13 cellular contexts compared by ENCODE assay signal in genomic region chr6:47700596-47700995, GRCh38. TPM values are rescaled to one million over a fixed set of nuclear protein-coding genes. Genes with fewer than 3 reads are reported as not detected.
DNase-seq lines count a peak whose midpoint lies in the region; ATAC-seq and TF ChIP-seq lines count a peak whose summit lies in the region.
"Had no signal": no experiment of that assay in that cellular context is flagged by ENCODE, and none has a peak within 500 bp of the region (broad histone marks: within the 10 kb centered on the region; RNA-seq: fewer than 3 reads in every experiment).

No MANE protein-coding gene starts in this region.

- no peaks in the 10 kb centered on the region for H3K79me2 ChIP-seq in HCT116 (ENCODE audit: insufficient read depth, low read length)
- H3K79me2 ChIP-seq in smooth muscle cell (ENCODE audit: low read depth), result peaks cover 3% of the 10 kb centered on the region

- H3K9me2 ChIP-seq in HCT116 (ENCODE audit: insufficient read depth), result no peaks in the 10 kb centered on the region

- H3K9me3 ChIP-seq in HCT116 (ENCODE audit: control insufficient read depth in 1 of 2, insufficient read depth in 1 of 2, low read depth in 1 of 2, low read length in 2 of 2) (no peaks in the 10 kb centered on the region), esophagus squamous epithelium (no peaks in the 10 kb centered on the region), smooth muscle cell (replicated peaks; ENCODE audit: low read depth) (no peaks in the 10 kb centered on the region)

- TF ChIP-seq POLR2A in HCT116 (IDR thresholded peaks at IDR 0.05; ENCODE audit: borderline replicate concordance, extremely low read depth, insufficient read depth, insufficient read length) (no peak), esophagus squamous epithelium (IDR thresholded peaks at IDR 0.05) (no peak)

- no peaks in the 10 kb centered on the region for H3K27me3 ChIP-seq in HCT116 (ENCODE audit: insufficient read depth, low read length)
- H3K27me3 ChIP-seq in esophagus squamous epithelium, result no peaks in the 10 kb centered on the region
- H3K27me3 ChIP-seq in smooth muscle cell (ENCODE audit: low read depth), result no peaks in the 10 kb centered on the region

- H3K9ac ChIP-seq in HCT116 (ENCODE audit: low read length) (no peak overlapping the region), smooth muscle cell (ENCODE audit: low read depth) (peak overlapping the region; percentile 33)

- CTCF ChIA-PET in HCT116 (lab: Charles Lee), result no interaction called here

- H3K4me2 ChIP-seq in HCT116 (ENCODE audit: low read length), result peak overlapping the region; percentile 26
- peak overlapping the region; percentile 78 for H3K4me2 ChIP-seq in smooth muscle cell

- no peak overlapping the region for H3K4me3 ChIP-seq in HCT116 (replicated peaks in 1 of 2; ENCODE audit: low read depth in 1 of 2, low read length in 2 of 2)
- peak overlapping the region in 3 of 4 donors; percentile 1 to 12 (median 8) for H3K4me3 ChIP-seq in esophagus squamous epithelium
- H3K4me3 ChIP-seq in smooth muscle cell, result no peak overlapping the region
- H3K4me3 ChIP-seq: K562 had no signal

- H3K36me3 ChIP-seq in HCT116 (ENCODE audit: control insufficient read depth in 1 of 2, insufficient read depth in 2 of 2, low read length in 2 of 2), result no peaks in the 10 kb centered on the region
- no peaks in the 10 kb centered on the region for H3K36me3 ChIP-seq in esophagus squamous epithelium
- no peaks in the 10 kb centered on the region for H3K36me3 ChIP-seq in smooth muscle cell (ENCODE audit: low read depth)

- no peak overlapping the region for H3K27ac ChIP-seq in HCT116 (ENCODE audit: low read depth, low read length)
- peak overlapping the region; percentile 63 to 84 (median 67) for H3K27ac ChIP-seq in esophagus squamous epithelium
- peak overlapping the region; percentile 93 for H3K27ac ChIP-seq in smooth muscle cell (ENCODE audit: low read depth)

- H4K20me1 ChIP-seq in HCT116 (ENCODE audit: insufficient read depth), result no peaks in the 10 kb centered on the region
- H4K20me1 ChIP-seq in smooth muscle cell (ENCODE audit: low read depth), result no peaks in the 10 kb centered on the region

- RAD21 ChIA-PET in HCT116 (lab: Charles Lee; ENCODE audit: low non-redundant PET in 1 of 2, low total read pairs in 2 of 2, uncharacterized antibody in 2 of 2, unreplicated experiment in 2 of 2), result no interaction called here

- POLR2A ChIA-PET in HCT116 (lab: Charles Lee), result no interaction called here

- TF ChIP-seq CTCF in HCT116 (IDR thresholded peaks at IDR 0.05 in 2 of 3, conservative IDR thresholded peaks at IDR 0.05 in 1 of 3; ENCODE audit: borderline replicate concordance in 1 of 3, insufficient read depth in 1 of 3, low read depth in 2 of 3, low read length in 2 of 3), result no peak
- no peak for TF ChIP-seq CTCF in esophagus squamous epithelium (IDR thresholded peaks at IDR 0.05)
- TF ChIP-seq CTCF in smooth muscle cell (IDR thresholded peaks at IDR 0.05; ENCODE audit: borderline replicate concordance, insufficient read depth, poor library complexity, severe bottlenecking), result no peak

- peak overlapping the region; percentile 63 for H2AFZ ChIP-seq in HCT116 (ENCODE audit: low read depth, low read length, poor library complexity, severe bottlenecking)
- H2AFZ ChIP-seq in smooth muscle cell (ENCODE audit: low read depth), result no peak overlapping the region

- BruUV-seq in HCT116 (replicated peaks; lab: Mats Ljungman, UMichigan), result no TSS peak

- no peak for TF ChIP-seq RAD21 in HCT116 (IDR thresholded peaks at IDR 0.05; ENCODE audit: low read depth)

- H3F3A ChIP-seq in smooth muscle cell (ENCODE audit: low read depth), result peaks cover 6% of the 10 kb centered on the region

- intact Hi-C loops in HCT116 (cut with micrococcal nuclease), result no loop called here
- intact Hi-C loops in esophagus squamous epithelium (cut with DNase I), result no loop called here

- ATAC-seq in HCT116, result no peak
- ATAC-seq: K562 had no signal

- DNase-seq in HCT116 (ENCODE audit: low read depth, low spot score) (no peak), amniotic epithelial cell (ENCODE audit: low read depth) (peak; percentile 46), esophagus squamous epithelium (lab: John Stamatoyannopoulos, UW) (no peak), smooth muscle cell (lab: John Stamatoyannopoulos, UW; ENCODE audit: unreplicated experiment) (no peak), RKO (ENCODE audit: low spot score) (no peak), HPDE6-E6E7 (ENCODE audit: extremely low spot score) (no peak)
- no peak for DNase-seq in NK-92 treated with Interleukin-12 subunit alpha and Interleukin-12 subunit beta, amount 100 ng/mL, for 24 hours (lab: John Stamatoyannopoulos, UW)
- DNase-seq: COR-L47, MV-4-11, NCI-H1436, NCI-H2081 had no signal

- peaks cover 0 to 26% of the 10 kb centered on the region in 2 experiments; a peak in 2 of 4 replicates for H3K4me1 ChIP-seq in HCT116 (ENCODE audit: control insufficient read depth in 1 of 2, insufficient read depth in 2 of 2, low read length in 2 of 2)
- H3K4me1 ChIP-seq in esophagus squamous epithelium, result peaks cover 0 to 45% (median 9%) of the 10 kb centered on the region in 3 donors
- H3K4me1 ChIP-seq in smooth muscle cell (ENCODE audit: low read depth), result no peaks in the 10 kb centered on the region

- WGBS in esophagus squamous epithelium, 2 donors, result 30 to 37% methylated on average over 2 of the region's 2 CpGs
- 87% methylated on average over 2 of the region's 2 CpGs for WGBS in smooth muscle cell (ENCODE audit: low lambda C conversion rate)

TF ChIP-seq in HCT116, 20 proteins besides CTCF, POLR2A, EP300 and RAD21 (continues in another document):
- TF ChIP-seq CEBPB (IDR thresholded peaks at IDR 0.05; ENCODE audit: low read depth) (no peak), EZH2phosphoT487 (IDR thresholded peaks at IDR 0.05; ENCODE audit: borderline replicate concordance) (no peak), EZH2 (IDR thresholded peaks at IDR 0.05) (no peak), YY1 (IDR thresholded peaks at IDR 0.05; ENCODE audit: extremely low read depth, insufficient replicate concordance, low read depth, low read length) (no peak), FOSL1 (IDR thresholded peaks at IDR 0.05; ENCODE audit: low read depth) (no peak), ZBTB33 (IDR thresholded peaks at IDR 0.05; ENCODE audit: extremely low read depth, insufficient replicate concordance, low read length) (no peak), SIN3A (IDR thresholded peaks at IDR 0.05; ENCODE audit: low read depth) (no peak), POLR2AphosphoS5 (IDR thresholded peaks at IDR 0.05; ENCODE audit: low read depth, low read length) (no peak), ZNF274 (IDR thresholded peaks at IDR 0.05; ENCODE audit: low read depth, low read length) (no peak), ATF3 (IDR thresholded peaks at IDR 0.05) (no peak), EGR1 (IDR thresholded peaks at IDR 0.05; ENCODE audit: low read depth) (no peak), CBX3 (IDR thresholded peaks at IDR 0.05; ENCODE audit: low read depth) (no peak), JUND (IDR thresholded peaks at IDR 0.05) (no peak), TCF7L2 (IDR thresholded peaks at IDR 0.05; ENCODE audit: borderline replicate concordance, extremely low read depth, insufficient read depth, insufficient read length) (no peak), SRF (IDR thresholded peaks at IDR 0.05; ENCODE audit: low read depth) (no peak), MAX (IDR thresholded peaks at IDR 0.05) (no peak), ZFX (IDR thresholded peaks at IDR 0.05) (no peak), SP1 (IDR thresholded peaks at IDR 0.05; ENCODE audit: low read depth) (no peak)

RNA-seq across cellular contexts. Expression of gene ADGRF4, which starts 2.2 kb away (rescaled TPM):
- total RNA-seq in HCT116 (2021; ENCODE audit: unreplicated experiment) (not detected), esophagus squamous epithelium (10 to 100 TPM; 16.8 to 26.1 (median 19.3) TPM), smooth muscle cell (9.2 and 10.6 TPM in 2 replicates)
- polyA plus RNA-seq in HCT116 (2012), result 0.06 and 0.09 TPM in 2 replicates
- polyA plus RNA-seq in smooth muscle cell, result 1.5 and 9.1 TPM in 2 replicates
- total RNA-seq: K562, OCI-LY7 had no signal
- polyA plus RNA-seq: K562 had no signal

Comparison
In these comparisons a context has a peak if more than half of its experiments do, and no peak if none do; other contexts are left out.
1. H3K4me3 ChIP-seq: peak in esophagus squamous epithelium (3 of 4); none in HCT116 (0 of 2) and smooth muscle cell (single experiment).